In genomic region chr7:49769285-49769857, GRCh38 we compare ENCODE assay signal across 8 cellular contexts. TPM values are rescaled to one million over a fixed set of nuclear protein-coding genes. Genes with fewer than 3 reads are reported as not detected.
"Had no signal": no experiment of that assay in that cellular context is flagged by ENCODE, and none has a peak within 500 bp of the region (broad histone marks: within the 10 kb centered on the region; RNA-seq: fewer than 3 reads in every experiment).

No MANE protein-coding gene starts in this region.

- H3K9me3 ChIP-seq: HAP-1 had no signal

- H3K27ac Mint-ChIP-seq: GM23338, IgD-negative memory B cell had no signal

- H3K4me2 ChIP-seq: GM23338 had no signal

- H3K4me1 ChIP-seq: HAP-1 had no signal

- H3K36me3 Mint-ChIP-seq: IgD-negative memory B cell had no signal

- H3K4me3 Mint-ChIP-seq: GM23338, IgD-negative memory B cell had no signal

- H3K36me3 ChIP-seq: HAP-1 had no signal

- ATAC-seq: GM23338, HCT116, HepG2 had no signal

- DNase-seq: H7, KBM-7 had no signal

- H3K4me3 ChIP-seq: GM23338, HAP-1 had no signal

RNA-seq across cellular contexts. Expression of gene VWC2, which starts 4.1 kb away (rescaled TPM):
- total RNA-seq: HepG2, HT1080 had no signal
- polyA plus RNA-seq: HepG2, IgD-negative memory B cell had no signal
